Comparison of ENCODE assay signal across 6 cellular contexts in genomic region chr14:97850886-97851285, GRCh38.
"Had no signal": no experiment of that assay in that cellular context is flagged by ENCODE, and none has a peak within 500 bp of the region (broad histone marks: within the 10 kb centered on the region; RNA-seq: fewer than 3 reads in every experiment).

No MANE protein-coding gene starts in this region.

- ATAC-seq: HepG2, K562 had no signal

- H3K4me3 Mint-ChIP-seq: IgD-negative memory B cell had no signal

- H3K36me3 Mint-ChIP-seq: IgD-negative memory B cell had no signal

- H3K27ac ChIP-seq: HL-60 had no signal

- DNase-seq: IMR-90, KBM-7 had no signal

- H3K4me3 ChIP-seq: K562 had no signal

- H3K27ac Mint-ChIP-seq: IgD-negative memory B cell had no signal

- H3K27me3 Mint-ChIP-seq: IgD-negative memory B cell had no signal

- H3K4me1 Mint-ChIP-seq: IgD-negative memory B cell had no signal
